In the genomic region with DNA sequence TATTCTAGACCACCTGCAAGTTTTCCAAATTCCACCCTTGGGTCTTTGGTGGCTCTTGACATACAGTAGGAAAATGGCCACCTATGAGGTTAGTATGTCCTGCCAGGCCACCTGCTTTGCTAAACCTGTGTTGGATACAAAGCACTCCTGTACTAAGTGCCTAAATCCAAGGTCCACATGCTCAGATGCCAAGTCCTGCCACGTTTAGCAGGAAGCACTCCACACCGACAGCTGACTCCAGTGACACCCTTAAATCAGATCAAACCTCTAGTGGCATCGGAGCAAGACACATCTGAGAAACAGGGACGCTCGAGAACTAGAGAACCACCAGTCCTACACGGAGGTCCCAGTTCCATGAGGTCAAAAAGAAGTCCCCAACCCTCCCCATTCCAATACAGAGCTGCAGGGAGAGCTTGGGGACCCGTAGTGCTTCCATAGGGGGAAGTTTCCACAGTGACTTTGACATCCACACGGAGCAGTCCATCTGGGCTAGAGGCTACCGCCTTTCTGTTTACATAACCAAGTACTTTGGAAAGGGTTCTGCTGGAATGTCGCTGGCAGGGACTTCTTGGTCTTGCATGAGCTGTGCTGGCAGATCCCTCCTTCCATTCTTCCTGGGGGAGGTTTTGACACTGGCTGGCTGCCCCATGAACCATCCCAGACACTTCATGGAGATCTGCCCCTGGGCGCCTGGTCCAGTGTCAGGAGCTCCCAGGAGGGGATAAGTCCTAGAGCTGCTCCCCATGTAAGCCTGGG, we compare ENCODE assay signal across 12 cellular contexts.
A peak's percentile ranks its signal among the peaks of the same experiment; 100 is the strongest.
DNase-seq lines count a peak whose midpoint lies in the region; ATAC-seq and TF ChIP-seq lines count a peak whose summit lies in the region.
"Had no signal": no experiment of that assay in that cellular context is flagged by ENCODE, and none has a peak within 500 bp of the region (broad histone marks: within the 10 kb centered on the region; RNA-seq: fewer than 3 reads in every experiment).

No MANE protein-coding gene starts in this region.

- no peak overlapping the region for H3K9ac ChIP-seq in skeletal muscle satellite cell (ENCODE audit: low read depth, low read length)
- H3K9ac ChIP-seq: BLaER1 had no signal

- ATAC-seq in left lung: peak; percentile 37
- ATAC-seq in GM19397 (IDR thresholded peaks at IDR 0.05; ENCODE audit: unreplicated experiment): no peak
- ATAC-seq in HG03432 (IDR thresholded peaks at IDR 0.05; ENCODE audit: unreplicated experiment): no peak
- ATAC-seq: SK-N-SH treated with all-trans-retinoic acid at 6 μM for 48 hours had no signal

- WGBS in esophagus, 2 donors: 53 to 59% methylated on average over 11 of the region's 11 CpGs

- H3K4me1 ChIP-seq in esophagus (ENCODE audit: control insufficient read depth in 2 of 2, insufficient read depth in 2 of 2, low read length in 1 of 2): peaks cover 0 to 3% of the 10 kb centered on the region in 2 donors
- H3K4me1 ChIP-seq in left lung: peaks cover 0 to 24% of the 10 kb centered on the region in 2 donors
- H3K4me1 ChIP-seq in skeletal muscle satellite cell (ENCODE audit: control insufficient read depth, insufficient read depth, low read length): peaks cover 35% of the 10 kb centered on the region

- H3K27me3 ChIP-seq in esophagus (ENCODE audit: control insufficient read depth in 1 of 2, insufficient read depth in 2 of 2, low read length in 2 of 2) (no peaks in the 10 kb centered on the region), left lung (no peaks in the 10 kb centered on the region), skeletal muscle satellite cell (ENCODE audit: control insufficient read depth, insufficient read depth, low read length) (no peaks in the 10 kb centered on the region), WERI-Rb-1 (ENCODE audit: insufficient read depth, low read depth, severe bottlenecking) (no peaks in the 10 kb centered on the region)
- H3K27me3 ChIP-seq: BLaER1 had no signal

- H3K27ac ChIP-seq in esophagus (ENCODE audit: low read depth in 2 of 2, low read length in 1 of 2) (peak overlapping the region; percentile 45 to 59), left lung (no peak overlapping the region), WERI-Rb-1 (no peak overlapping the region)
- H3K27ac ChIP-seq: BLaER1 had no signal

- H3K9me3 ChIP-seq in esophagus (ENCODE audit: control insufficient read depth in 2 of 2, insufficient read depth in 1 of 2, low read depth in 1 of 2, low read length in 1 of 2): no peaks in the 10 kb centered on the region
- H3K9me3 ChIP-seq in left lung: no peaks in the 10 kb centered on the region
- no peaks in the 10 kb centered on the region for H3K9me3 ChIP-seq in skeletal muscle satellite cell (replicated peaks; ENCODE audit: low read length)
- H3K9me3 ChIP-seq in WERI-Rb-1 (ENCODE audit: severe bottlenecking): no peaks in the 10 kb centered on the region
- H3K9me3 ChIP-seq: BLaER1 had no signal

- peak; percentile 64 for DNase-seq in GM04503 (ENCODE audit: low read depth)
- DNase-seq in left lung: no peak
- DNase-seq in cerebellar nuclear complex (lab: John Stamatoyannopoulos, UW): no peak
- DNase-seq in WERI-Rb-1: no peak
- DNase-seq: activated CD4-positive, CD25-positive, alpha-beta regulatory T cell; NCI-H1048 had no signal

- no peak overlapping the region for H3K4me3 ChIP-seq in esophagus (ENCODE audit: low read depth in 1 of 2, low read length in 2 of 2)
- no peak overlapping the region for H3K4me3 ChIP-seq in left lung
- no peak overlapping the region for H3K4me3 ChIP-seq in skeletal muscle satellite cell (ENCODE audit: low read length)
- H3K4me3 ChIP-seq in WERI-Rb-1 (ENCODE audit: low read depth, low read length): no peak overlapping the region
- H3K4me3 ChIP-seq: BLaER1 had no signal

- H3K36me3 ChIP-seq in esophagus (ENCODE audit: control insufficient read depth in 2 of 2, insufficient read depth in 2 of 2, low read length in 1 of 2): no peaks in the 10 kb centered on the region
- no peaks in the 10 kb centered on the region for H3K36me3 ChIP-seq in left lung
- no peaks in the 10 kb centered on the region for H3K36me3 ChIP-seq in skeletal muscle satellite cell (ENCODE audit: insufficient read depth, low read length)
- no peaks in the 10 kb centered on the region for H3K36me3 ChIP-seq in WERI-Rb-1
- H3K36me3 ChIP-seq: BLaER1 had no signal

- no peak for TF ChIP-seq CTCF in left lung (IDR thresholded peaks at IDR 0.05)
- no peak for TF ChIP-seq CTCF in WERI-Rb-1 (IDR thresholded peaks at IDR 0.05; ENCODE audit: low read depth, low read length)

- intact Hi-C loops in left lung (cut with DNase I): no loop called here

- H3K4me2 ChIP-seq in skeletal muscle satellite cell (ENCODE audit: low read length): peak overlapping the region; percentile 42
- H3K4me2 ChIP-seq: BLaER1 had no signal

Comparison
In these comparisons a context has a peak if more than half of its experiments do, and no peak if none do; other contexts are left out.
1. H3K27ac ChIP-seq: peak in esophagus (2 of 2); none in left lung (0 of 2) and WERI-Rb-1 (single experiment).